Comparison of ENCODE assay signal across 9 cellular contexts in the genomic region with DNA sequence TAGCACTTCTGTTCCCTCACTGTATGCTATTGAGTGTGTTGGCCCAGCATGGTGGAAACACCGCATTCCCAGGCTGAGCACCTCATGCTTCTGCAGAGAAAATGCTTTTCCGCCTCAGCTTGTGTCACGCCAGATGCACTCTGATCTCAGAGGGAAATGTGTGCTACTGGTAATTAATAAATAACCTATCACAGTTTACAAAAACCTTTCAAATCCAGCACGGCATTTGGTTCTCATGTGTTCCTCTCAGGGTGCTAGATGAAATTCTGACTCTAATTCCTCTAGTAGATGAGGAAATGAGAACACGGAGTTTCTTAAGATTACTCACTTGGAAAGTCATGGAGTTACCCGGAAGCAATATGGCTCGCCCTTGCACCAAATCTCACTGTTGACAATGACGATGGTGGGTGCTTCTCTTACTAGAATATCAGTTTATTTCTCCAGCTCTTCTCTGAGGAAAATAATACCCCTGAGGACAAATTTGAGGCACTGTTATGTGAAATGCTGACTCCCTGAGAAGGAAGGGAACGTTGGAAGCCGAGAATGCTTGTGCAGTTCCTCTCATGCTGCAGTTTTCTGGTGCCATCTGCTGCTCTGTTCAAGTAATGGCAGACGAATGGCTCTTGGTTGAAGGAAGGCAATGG.
DNase-seq lines count a peak whose midpoint lies in the region; ATAC-seq, FAIRE-seq and TF ChIP-seq lines count a peak whose summit lies in the region.
"Had no signal": no experiment of that assay in that cellular context is flagged by ENCODE, and none has a peak within 500 bp of the region (broad histone marks: within the 10 kb centered on the region; RNA-seq: fewer than 3 reads in every experiment).

No MANE protein-coding gene starts in this region.

- no peak for TF ChIP-seq POLR2A in HepG2 (IDR thresholded peaks at IDR 0.05; ENCODE audit: insufficient read depth in 1 of 2, low read depth in 2 of 2, low read length in 2 of 2)

- POLR2A ChIA-PET in HepG2 (lab: Yijun Ruan, JAX), result interaction anchor here (1.0 to 1.3 kb wide), 2 partner anchors 35 to 117 kb away, joined by 3 to 4 read pairs; a partner anchor contains a TSS

- CTCF ChIA-PET in HepG2 (lab: Yijun Ruan, JAX; ENCODE audit: low intra/inter-chr PET ratio, low total read pairs), result interaction anchor here (0.6 to 5.0 kb wide), 4 partner anchors 31 to 1348 kb away, joined by 3 to 140 read pairs (median 4); no protein-coding TSS in a partner anchor

- peak overlapping the region; percentile 62 for H3K4me3 Mint-ChIP-seq in stimulated activated memory B cell treated with anti-CD40 and anti-IgM and Interleukin-4, amounts not matched to agents 10 μg/mL and 1 μg/mL and 100 μg/mL, for 72 hours
- H3K4me3 Mint-ChIP-seq: T-helper 1 cell treated with Interleukin-12 subunit alpha and Interleukin-12 subunit beta and Interleukin-4 antibody, amounts not matched to agents 30 μg/mL and 1 μg/mL, for 36 hours had no signal

- ATAC-seq in HG02642 (IDR thresholded peaks at IDR 0.05; ENCODE audit: poor library complexity, unreplicated experiment), result peak; percentile 73
- peak; percentile 97 for ATAC-seq in SK-N-SH treated with all-trans-retinoic acid at 6 μM for 48 hours
- ATAC-seq in HepG2, result peak; percentile 91
- ATAC-seq in stimulated activated memory B cell treated with anti-CD40 and anti-IgM and Interleukin-4, amounts not matched to agents 10 μg/mL and 1 μg/mL and 100 μg/mL, for 72 hours, result peak; percentile 73

- H3K9me3 Mint-ChIP-seq in stimulated activated memory B cell treated with anti-CD40 and anti-IgM and Interleukin-4, amounts not matched to agents 10 μg/mL and 1 μg/mL and 100 μg/mL, for 72 hours, result no peaks in the 10 kb centered on the region
- H3K9me3 Mint-ChIP-seq: T-helper 1 cell treated with Interleukin-12 subunit alpha and Interleukin-12 subunit beta and Interleukin-4 antibody, amounts not matched to agents 30 μg/mL and 1 μg/mL, for 36 hours had no signal

- peak; percentile 91 for FAIRE-seq in HepG2 (lab: Jason Lieb, UNC)

- TF ChIP-seq RAD21 in HepG2 (CRISPR knock-in tag; IDR thresholded peaks at IDR 0.05), result peak; percentile 98

- in situ Hi-C loops in HepG2 (cut with HindIII; ENCODE audit: extremely low pct_ligation_motif_present, low pct_unique_long_range_greater_than_20kb), result loop anchor here (5.0 kb wide), 1 partner anchor 176 kb away; no protein-coding TSS in a partner anchor

- no peaks in the 10 kb centered on the region for H3K36me3 ChIP-seq in HepG2 (replicated peaks in 1 of 2; ENCODE audit: control insufficient read depth in 1 of 2, insufficient read depth in 2 of 2, low read length in 2 of 2)

- no peaks in the 10 kb centered on the region for H3K27me3 Mint-ChIP-seq in stimulated activated memory B cell treated with anti-CD40 and anti-IgM and Interleukin-4, amounts not matched to agents 10 μg/mL and 1 μg/mL and 100 μg/mL, for 72 hours

- peak overlapping the region; percentile 46 for H3K9ac ChIP-seq in HepG2 (ENCODE audit: insufficient read depth, low read depth, low read length)

- peaks cover 0 to 5% of the 10 kb centered on the region in 2 experiments; a peak in 1 of 5 replicates for H3K27me3 ChIP-seq in HepG2 (ENCODE audit: control insufficient read depth in 1 of 2, insufficient read depth in 2 of 2, low read length in 2 of 2)

- 4% methylated on average over 11 of the region's 11 CpGs for WGBS in HepG2 (ENCODE audit: low lambda C conversion rate)

- no peak for TF ChIP-seq EP300 in HepG2 (IDR thresholded peaks at IDR 0.05; ENCODE audit: low read depth in 2 of 2, low read length in 2 of 2)
- TF ChIP-seq EP300 in HepG2 (CRISPR knock-in tag; IDR thresholded peaks at IDR 0.05; ENCODE audit: borderline replicate concordance), result no peak

- no peak overlapping the region for H3K4me3 ChIP-seq in GM12875 (ENCODE audit: low read depth, low read length)
- peak overlapping the region; percentile 46 to 63 (median 61) for H3K4me3 ChIP-seq in HepG2 (replicated peaks in 1 of 3; ENCODE audit: insufficient read depth in 1 of 3, low read depth in 2 of 3, low read length in 3 of 3)

- H3K27ac ChIP-seq in HepG2 (ENCODE audit: extremely low read length, insufficient read depth, low read length), result no peak overlapping the region

- H3K4me1 ChIP-seq in HepG2 (ENCODE audit: insufficient read depth, low read length), result peaks cover 15% of the 10 kb centered on the region

- H3K79me2 ChIP-seq in HepG2 (ENCODE audit: insufficient read depth, low read length), result no peaks in the 10 kb centered on the region

- no peaks in the 10 kb centered on the region for H3K36me3 Mint-ChIP-seq in stimulated activated memory B cell treated with anti-CD40 and anti-IgM and Interleukin-4, amounts not matched to agents 10 μg/mL and 1 μg/mL and 100 μg/mL, for 72 hours

- DNase-seq in AG09319 (ENCODE audit: extremely low read depth, low read depth) (peak; percentile 67), NCI-H1105 (lab: John Stamatoyannopoulos, UW) (peak; percentile 46), dedifferentiated amniotic fluid mesenchymal stem cell (ENCODE audit: extremely low spot score) (peak; percentile 84), HepG2 (ENCODE audit: low spot score) (peak; percentile 80)

- peaks cover 24% of the 10 kb centered on the region for H3K4me1 Mint-ChIP-seq in stimulated activated memory B cell treated with anti-CD40 and anti-IgM and Interleukin-4, amounts not matched to agents 10 μg/mL and 1 μg/mL and 100 μg/mL, for 72 hours

- H2AFZ ChIP-seq in HepG2 (ENCODE audit: low read length), result peak overlapping the region; percentile 85

- intact Hi-C loops in HepG2 (cut with micrococcal nuclease; ENCODE audit: unreplicated experiment), result loop anchor here (1.0 to 10.0 kb wide), 4 partner anchors 116 to 1349 kb away; a partner anchor contains a TSS

- H3K9me3 ChIP-seq in HepG2 (ENCODE audit: low read length), result no peaks in the 10 kb centered on the region

- TF ChIP-seq CTCF in AG09319 (IDR thresholded peaks at IDR 0.05; ENCODE audit: low read depth, low read length) (peak; percentile 94), GM12875 (IDR thresholded peaks at IDR 0.05; ENCODE audit: borderline replicate concordance, insufficient read depth, low read depth, low read length) (peak; percentile 76), HepG2 (CRISPR knock-in tag; IDR thresholded peaks at IDR 0.05) (peak; percentile 97)

- peak overlapping the region; percentile 86 for H3K4me2 ChIP-seq in HepG2 (ENCODE audit: low read depth, low read length)

- peak overlapping the region; percentile 61 for H3K27ac Mint-ChIP-seq in stimulated activated memory B cell treated with anti-CD40 and anti-IgM and Interleukin-4, amounts not matched to agents 10 μg/mL and 1 μg/mL and 100 μg/mL, for 72 hours
- H3K27ac Mint-ChIP-seq: T-helper 1 cell treated with Interleukin-12 subunit alpha and Interleukin-12 subunit beta and Interleukin-4 antibody, amounts not matched to agents 30 μg/mL and 1 μg/mL, for 36 hours had no signal

- H4K20me1 ChIP-seq in HepG2 (ENCODE audit: insufficient read depth, low read length), result no peaks in the 10 kb centered on the region

- no TSS peak for BruUV-seq in HepG2 (replicated peaks; lab: Mats Ljungman, UMichigan)

TF ChIP-seq in SK-N-SH treated with all-trans-retinoic acid at 6 μM for 48 hours, 23 proteins besides CTCF, POLR2A, EP300 and RAD21 (continues in another document):
- TF ChIP-seq ZNF70 (CRISPR knock-in tag; IDR thresholded peaks at IDR 0.05), result no peak
- TF ChIP-seq CSDC2 (CRISPR knock-in tag; IDR thresholded peaks at IDR 0.05), result no peak
- TF ChIP-seq SNAI2 (CRISPR knock-in tag; IDR thresholded peaks at IDR 0.05), result no peak
- TF ChIP-seq ESRRG (CRISPR knock-in tag; IDR thresholded peaks at IDR 0.05), result no peak
- no peak for TF ChIP-seq PPARA (CRISPR knock-in tag; IDR thresholded peaks at IDR 0.05; ENCODE audit: borderline replicate concordance)
- TF ChIP-seq ZFP30 (CRISPR knock-in tag; IDR thresholded peaks at IDR 0.05), result no peak
- no peak for TF ChIP-seq OSR1 (CRISPR knock-in tag; IDR thresholded peaks at IDR 0.05)
- no peak for TF ChIP-seq TCF4 (CRISPR knock-in tag; IDR thresholded peaks at IDR 0.05; ENCODE audit: borderline replicate concordance)
- no peak for TF ChIP-seq BACH2 (CRISPR knock-in tag; IDR thresholded peaks at IDR 0.05; ENCODE audit: borderline replicate concordance)
- TF ChIP-seq ZC3H10 (CRISPR knock-in tag; IDR thresholded peaks at IDR 0.05), result no peak
- TF ChIP-seq ZNF8 (CRISPR knock-in tag; IDR thresholded peaks at IDR 0.05), result no peak
- no peak for TF ChIP-seq ARNTL (CRISPR knock-in tag; IDR thresholded peaks at IDR 0.05; ENCODE audit: borderline replicate concordance, low read depth)
- no peak for TF ChIP-seq RARB (CRISPR knock-in tag; IDR thresholded peaks at IDR 0.05)

TF ChIP-seq in HepG2, 621 proteins besides CTCF, POLR2A, EP300 and RAD21 (continues in another document):
- TF ChIP-seq SMARCE1 (IDR thresholded peaks at IDR 0.05; ENCODE audit: borderline replicate concordance) (no peak), NFE2 (CRISPR knock-in tag; IDR thresholded peaks at IDR 0.05) (0 out of 2 replicates have a peak, but pooled peaks have one; percentile 10), HNF4A (CRISPR knock-in tag; IDR thresholded peaks at IDR 0.05) (peak; percentile 27; the same call in 1 of the 2 replicates), FLYWCH1 (CRISPR knock-in tag; IDR thresholded peaks at IDR 0.05) (no peak), ONECUT2 (CRISPR knock-in tag; IDR thresholded peaks at IDR 0.05) (0 out of 2 replicates have a peak, but pooled peaks have one; percentile 28), ATF7 (IDR thresholded peaks at IDR 0.05) (no peak), ATF7 (CRISPR knock-in tag; IDR thresholded peaks at IDR 0.05) (no peak)
- TF ChIP-seq, protein P1, sequence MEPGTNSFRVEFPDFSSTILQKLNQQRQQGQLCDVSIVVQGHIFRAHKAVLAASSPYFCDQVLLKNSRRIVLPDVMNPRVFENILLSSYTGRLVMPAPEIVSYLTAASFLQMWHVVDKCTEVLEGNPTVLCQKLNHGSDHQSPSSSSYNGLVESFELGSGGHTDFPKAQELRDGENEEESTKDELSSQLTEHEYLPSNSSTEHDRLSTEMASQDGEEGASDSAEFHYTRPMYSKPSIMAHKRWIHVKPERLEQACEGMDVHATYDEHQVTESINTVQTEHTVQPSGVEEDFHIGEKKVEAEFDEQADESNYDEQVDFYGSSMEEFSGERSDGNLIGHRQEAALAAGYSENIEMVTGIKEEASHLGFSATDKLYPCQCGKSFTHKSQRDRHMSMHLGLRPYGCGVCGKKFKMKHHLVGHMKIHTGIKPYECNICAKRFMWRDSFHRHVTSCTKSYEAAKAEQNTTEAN (CRISPR knock-in tag; conservative IDR thresholded peaks at IDR 0.05), result no peak
